Comparison of ENCODE assay signal across 32 cellular contexts in the genomic region with DNA sequence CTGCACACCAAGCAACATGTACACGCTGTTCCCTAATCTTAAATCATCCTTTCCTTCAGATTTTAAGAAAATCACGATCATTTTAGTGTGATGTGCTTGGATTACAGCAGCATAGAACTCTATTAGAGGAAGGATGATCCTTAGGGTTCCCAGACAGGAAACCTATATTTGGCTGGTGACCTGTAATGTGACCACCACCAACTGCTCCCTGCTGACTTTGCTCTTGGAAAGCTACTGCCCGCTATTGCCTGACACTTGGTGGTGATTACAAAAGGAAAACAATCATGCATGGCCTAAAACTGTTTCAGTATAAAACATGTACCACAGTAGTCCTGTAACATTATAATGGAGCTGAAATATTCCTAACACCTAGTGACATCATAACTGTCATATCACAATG. TPM values are rescaled to one million over a fixed set of nuclear protein-coding genes. Genes with fewer than 3 reads are reported as not detected.
"Had no signal": no experiment of that assay in that cellular context is flagged by ENCODE, and none has a peak within 500 bp of the region (broad histone marks: within the 10 kb centered on the region; RNA-seq: fewer than 3 reads in every experiment).

No MANE protein-coding gene starts in this region.

- DNase-seq: Karpas-422, KBM-7, MM.1S, MV-4-11, NCI-H1092 treated with DMSO at 0.1 percent for 48 hours, NCI-H1105 treated with DMSO at 0.1 percent for 48 hours, NCI-H1436, NCI-H1694 treated with DMSO at 0.1 percent for 48 hours, NCI-H187 treated with DMSO at 0.1 percent for 48 hours, NCI-H2029, NCI-H2081, NCI-H2171 treated with DMSO at 0.1 percent for 48 hours, NCI-H2227 treated with DMSO at 0.1 percent for 48 hours, NCI-H345, NCI-H446, NCI-H510A treated with DMSO at 0.1 percent for 48 hours, NCI-H524 treated with DMSO at 0.1 percent for 48 hours, NCI-H526 treated with DMSO at 0.1 percent for 48 hours, NCI-H774, PC-9, SHP77, SIG-M5, SJCRH30 had no signal

- H3K36me3 ChIP-seq: SJCRH30 had no signal

- ATAC-seq: Panc1, Right ventricle myocardium inferior, SK-N-SH treated with all-trans-retinoic acid at 6 μM for 48 hours had no signal

- H3K27ac ChIP-seq: KMS-11, PC-9, RWPE1, SJCRH30, SK-N-MC had no signal

- H3K27me3 ChIP-seq: SJCRH30 had no signal

- H3K4me1 ChIP-seq: SJCRH30 had no signal

- H3K4me3 ChIP-seq: PC-9, SJCRH30, SK-N-MC had no signal

- H3K9me3 ChIP-seq: SJCRH30 had no signal

- H3K9ac ChIP-seq: KMS-11 had no signal

RNA-seq across cellular contexts. Expression of a gene that starts 27.2 kb away (rescaled TPM):
- total RNA-seq: MCF 10A, OCI-LY7, PC-9, RPMI7951 had no signal
